8 cellular contexts compared by ENCODE assay signal in genomic region chr20:33915726-33916331, GRCh38.
DNase-seq lines count a peak whose midpoint lies in the region; ATAC-seq lines count a peak whose summit lies in the region.

No MANE protein-coding gene starts in this region.

- ATAC-seq in GM18858 (IDR thresholded peaks at IDR 0.05; ENCODE audit: unreplicated experiment) (no peak), HG02885 (IDR thresholded peaks at IDR 0.05; ENCODE audit: poor library complexity, unreplicated experiment) (no peak)

- DNase-seq in NCI-H1105 treated with DMSO at 0.1 percent for 48 hours (lab: John Stamatoyannopoulos, UW), result peak; percentile 6
- DNase-seq in NCI-H1105 (lab: John Stamatoyannopoulos, UW), result no peak
- DNase-seq in T follicular helper cell (ENCODE audit: low read depth), result peak; percentile 24
- DNase-seq in activated naive CD8-positive, alpha-beta T cell treated with anti-CD3 and anti-CD28 coated beads, Interleukin-2, amount 50 U/mL, for 16 hours (ENCODE audit: low read depth, low spot score), result peak; percentile 16
- DNase-seq in islet precursor cell, result peak; percentile 67
- DNase-seq in stimulated activated CD8-positive, alpha-beta memory T cell treated with anti-CD3 and anti-CD28 coated beads, Interleukin-15, amount 100 ng/mL, for 24 hours (ENCODE audit: low read depth), result peak; percentile 33
